ENCODE assay signal across 19 cellular contexts in genomic region chr1:231642600-231643332, GRCh38. TPM values are rescaled to one million over a fixed set of nuclear protein-coding genes. Genes with fewer than 3 reads are reported as not detected.
DNase-seq lines count a peak whose midpoint lies in the region; FAIRE-seq and TF ChIP-seq lines count a peak whose summit lies in the region.
"Had no signal": no experiment of that assay in that cellular context is flagged by ENCODE, and none has a peak within 500 bp of the region (broad histone marks: within the 10 kb centered on the region; RNA-seq: fewer than 3 reads in every experiment).

No MANE protein-coding gene starts in this region.

- FAIRE-seq in frontal cortex (lab: Jason Lieb, UNC), result peak; percentile 31
- FAIRE-seq: K562 had no signal

- peaks cover 27% of the 10 kb centered on the region for H3K4me1 Mint-ChIP-seq in osteocyte (ENCODE audit: unreplicated experiment)
- H3K4me1 Mint-ChIP-seq: WTC11 had no signal

- peaks cover 9% of the 10 kb centered on the region for H3K9me3 Mint-ChIP-seq in osteocyte (ENCODE audit: unreplicated experiment)
- H3K9me3 Mint-ChIP-seq: activated naive CD4-positive, alpha-beta T cell treated with anti-CD3 and anti-CD28 coated beads, Interleukin-2, amount 50 U/mL, for 24 hours had no signal

- H3K36me3 ChIP-seq in SJCRH30, result no peaks in the 10 kb centered on the region
- H3K36me3 ChIP-seq: sigmoid colon had no signal

- H3K4me1 ChIP-seq in SJCRH30, result peaks cover 7% of the 10 kb centered on the region

- H3K4me3 Mint-ChIP-seq in osteocyte (ENCODE audit: unreplicated experiment), result no peak overlapping the region
- H3K4me3 Mint-ChIP-seq: activated naive CD4-positive, alpha-beta T cell treated with anti-CD3 and anti-CD28 coated beads, Interleukin-2, amount 50 U/mL, for 24 hours; activated T-cell treated with anti-CD3 and anti-CD28 coated beads, Interleukin-2, amount 50 U/mL, for 72 hours; WTC11 had no signal

- H3K9me3 ChIP-seq in SJCRH30 (replicated peaks), result no peaks in the 10 kb centered on the region; the same call in 1 of the 2 replicates
- H3K9me3 ChIP-seq: sigmoid colon had no signal

- H3K27me3 ChIP-seq in SJCRH30, result no peaks in the 10 kb centered on the region
- H3K27me3 ChIP-seq: sigmoid colon had no signal

- peak; percentile 32 for DNase-seq in COR-L47 (lab: John Stamatoyannopoulos, UW)
- DNase-seq in NCI-H1694 treated with DMSO at 0.1 percent for 48 hours (lab: John Stamatoyannopoulos, UW), result peak; percentile 45
- peak; percentile 45 to 74 for DNase-seq in frontal cortex (ENCODE audit: low spot score in 2 of 2)
- no peak for DNase-seq in osteocyte (ENCODE audit: extremely low spot score, unreplicated experiment)
- DNase-seq in NCI-H1930 (lab: John Stamatoyannopoulos, UW), result no peak
- DNase-seq in HK-2 (ENCODE audit: unreplicated experiment), result no peak
- no peak for DNase-seq in SJCRH30
- DNase-seq in stimulated activated CD4-positive, alpha-beta T cell treated with anti-CD3 and anti-CD28 coated beads, Interleukin-2, amount 100 ng/mL, for 48 hours, result no peak
- DNase-seq: activated CD8-positive, alpha-beta memory T cell treated with anti-CD3 and anti-CD28 coated beads for 24 hours; activated T-cell treated with anti-CD3 and anti-CD28 coated beads, Interleukin-2, amount 50 U/mL, for 72 hours; cortex of kidney; kidney glomerular epithelial cell; OCI-M1; sigmoid colon; stimulated activated naive CD4-positive, alpha-beta T cell; trophoblast cell had no signal

- H3K4me3 ChIP-seq in SJCRH30, result no peak overlapping the region
- H3K4me3 ChIP-seq: K562, sigmoid colon had no signal

- peak overlapping the region; percentile 50 for H3K27ac Mint-ChIP-seq in osteocyte (ENCODE audit: unreplicated experiment)
- H3K27ac Mint-ChIP-seq: activated T-cell treated with anti-CD3 and anti-CD28 coated beads, Interleukin-2, amount 50 U/mL, for 72 hours; WTC11 had no signal

- no peaks in the 10 kb centered on the region for H3K27me3 Mint-ChIP-seq in osteocyte (ENCODE audit: unreplicated experiment)
- H3K27me3 Mint-ChIP-seq: activated naive CD4-positive, alpha-beta T cell treated with anti-CD3 and anti-CD28 coated beads, Interleukin-2, amount 50 U/mL, for 24 hours had no signal

- H3K36me3 Mint-ChIP-seq in osteocyte (ENCODE audit: unreplicated experiment), result peaks cover 13% of the 10 kb centered on the region

- TF ChIP-seq CTCF in osteocyte (IDR thresholded peaks at IDR 0.05), result peak; percentile 38

- H3K27ac ChIP-seq in SJCRH30, result no peak overlapping the region

RNA-seq across cellular contexts. Expression of gene DISC1, which starts 16.2 kb away (rescaled TPM):
- total RNA-seq in frontal cortex, result 5.3 TPM
- 15.6 and 16.0 TPM in 2 replicates for total RNA-seq in osteocyte
- total RNA-seq in SJCRH30 (2014; rRNA removed; shearing (Covaris generic)), result 4.1 and 5.3 TPM in 2 replicates

Comparison
In these comparisons a context has a peak if more than half of its experiments do, and no peak if none do; other contexts are left out.
1. DNase-seq: peak in COR-L47 (single experiment), NCI-H1694 treated with DMSO at 0.1 percent for 48 hours (single experiment) and frontal cortex (2 of 2); none in osteocyte (single experiment), NCI-H1930 (0 of 2), HK-2 (single experiment), SJCRH30 (0 of 2) and stimulated activated CD4-positive, alpha-beta T cell treated with anti-CD3 and anti-CD28 coated beads, Interleukin-2, amount 100 ng/mL, for 48 hours (0 of 2).